Comparison of ENCODE assay signal across 9 cellular contexts in genomic region chr7:149753370-149754233, GRCh38. TPM values are rescaled to one million over a fixed set of nuclear protein-coding genes. Genes with fewer than 3 reads are reported as not detected.
DNase-seq lines count a peak whose midpoint lies in the region; FAIRE-seq and TF ChIP-seq lines count a peak whose summit lies in the region.
"Had no signal": no experiment of that assay in that cellular context is flagged by ENCODE, and none has a peak within 500 bp of the region (broad histone marks: within the 10 kb centered on the region; RNA-seq: fewer than 3 reads in every experiment).

No MANE protein-coding gene starts in this region.

- no peak overlapping the region for H2AFZ ChIP-seq in endothelial cell of umbilical vein (ENCODE audit: low read depth, low read length)
- H2AFZ ChIP-seq in parathyroid adenoma = no peak overlapping the region

- DNase-seq in ELR (ENCODE audit: low read depth) (peak; percentile 43), NCI-H460 (ENCODE audit: extremely low read depth, low read depth) (peak; percentile 54), endothelial cell of umbilical vein (ENCODE audit: low read depth, low spot score) (peak; percentile 55), dedifferentiated amniotic fluid mesenchymal stem cell (ENCODE audit: extremely low spot score) (no peak), GM12891 (ENCODE audit: insufficient read length, low spot score) (no peak)
- DNase-seq in activated CD4-positive, CD25-positive, alpha-beta regulatory T cell (lab: John Stamatoyannopoulos, UW) = no peak
- no peak for DNase-seq in CD4-positive, alpha-beta memory T cell

- H3K4me3 Mint-ChIP-seq in CD4-positive, alpha-beta memory T cell = peak overlapping the region in 1 of 8 donors; percentile 22

- dilution Hi-C loops in endothelial cell of umbilical vein (cut with MboI; ENCODE audit: extremely low pct_ligation_motif_present, low sequenced_read_pairs) = no loop called here

- CTCF ChIA-PET in endothelial cell of umbilical vein (lab: Charles Lee) = interaction anchor here (0.6 to 4.6 kb wide), 4 partner anchors 12 to 475 kb away, joined by 3 to 34 read pairs (median 18); no protein-coding TSS in a partner anchor
- CTCF ChIA-PET in CD4-positive, alpha-beta memory T cell (lab: Charles Lee; ENCODE audit: partially characterized antibody) = interaction anchor here (0.8 kb wide), 1 partner anchor 11 kb away, joined by 3 read pairs; no protein-coding TSS in a partner anchor

- FAIRE-seq in endothelial cell of umbilical vein (lab: Jason Lieb, UNC) (peak; percentile 80), GM12891 (lab: Jason Lieb, UNC) (no peak)

- H3K9ac ChIP-seq in endothelial cell of umbilical vein (replicated peaks; ENCODE audit: extremely low read depth, insufficient read depth, low read length) (no peak overlapping the region), parathyroid adenoma (no peak overlapping the region)

- H3K27me3 Mint-ChIP-seq in CD4-positive, alpha-beta memory T cell = no peaks in the 10 kb centered on the region

- POLR2A ChIA-PET in endothelial cell of umbilical vein (lab: Charles Lee) = no interaction called here
- POLR2A ChIA-PET in CD4-positive, alpha-beta memory T cell (lab: Charles Lee; ENCODE audit: partially characterized antibody) = no interaction called here

- H3K27me3 ChIP-seq in endothelial cell of umbilical vein (ENCODE audit: control insufficient read depth in 2 of 2, insufficient read depth in 2 of 2, low read length in 2 of 2) (peaks cover 0 to 2% of the 10 kb centered on the region in 2 experiments), parathyroid adenoma (ENCODE audit: control insufficient read depth, insufficient read depth, low read length) (no peaks in the 10 kb centered on the region)
- no peaks in the 10 kb centered on the region for H3K27me3 ChIP-seq in CD4-positive, alpha-beta memory T cell (ENCODE audit: insufficient read depth, low read length)

- H3K79me2 ChIP-seq in endothelial cell of umbilical vein (ENCODE audit: control insufficient read depth, insufficient read depth, low read length) = no peaks in the 10 kb centered on the region
- H3K79me2 ChIP-seq in parathyroid adenoma = no peaks in the 10 kb centered on the region

- no TSS peak for BruUV-seq in endothelial cell of umbilical vein (replicated peaks; lab: Mats Ljungman, UMichigan)

- H3K9me1 ChIP-seq in endothelial cell of umbilical vein (replicated peaks; ENCODE audit: control insufficient read depth, extremely low read depth, insufficient read depth, low read length) = no peaks in the 10 kb centered on the region

- H4K20me1 ChIP-seq in endothelial cell of umbilical vein (replicated peaks; ENCODE audit: control insufficient read depth, extremely low read depth, insufficient read depth, low read length) = no peaks in the 10 kb centered on the region

- H3K27ac Mint-ChIP-seq in CD4-positive, alpha-beta memory T cell = peak overlapping the region in 1 of 7 donors; percentile 48

- H3K9me3 ChIP-seq in endothelial cell of umbilical vein (replicated peaks; ENCODE audit: control insufficient read depth, insufficient read depth, low read length) = no peaks in the 10 kb centered on the region
- no peaks in the 10 kb centered on the region for H3K9me3 ChIP-seq in parathyroid adenoma (ENCODE audit: control insufficient read depth, low read length)
- no peaks in the 10 kb centered on the region for H3K9me3 ChIP-seq in CD4-positive, alpha-beta memory T cell (ENCODE audit: control insufficient read depth in 1 of 2, low read length in 2 of 2)

- H3K27ac ChIP-seq in endothelial cell of umbilical vein (ENCODE audit: insufficient read depth, low read depth, low read length) (no peak overlapping the region), parathyroid adenoma (no peak overlapping the region)
- H3K27ac ChIP-seq in CD4-positive, alpha-beta memory T cell (ENCODE audit: low read depth, low read length) = no peak overlapping the region
- H3K27ac ChIP-seq: HL-60 had no signal

- intact Hi-C loops in endothelial cell of umbilical vein (cut with micrococcal nuclease) = loop anchor here (1.0 kb wide), 2 partner anchors 37 to 84 kb away; no protein-coding TSS in a partner anchor
- intact Hi-C loops in CD4-positive, alpha-beta memory T cell (cut with micrococcal nuclease) = no loop called here

- no peak for TF ChIP-seq POLR2A in endothelial cell of umbilical vein (IDR thresholded peaks at IDR 0.05; ENCODE audit: low read depth, low read length)
- no peak for TF ChIP-seq POLR2A in GM12891 (IDR thresholded peaks at IDR 0.05; ENCODE audit: low read depth, low read length)

- no peaks in the 10 kb centered on the region for H3K4me1 Mint-ChIP-seq in CD4-positive, alpha-beta memory T cell

- H3K4me2 ChIP-seq in endothelial cell of umbilical vein (ENCODE audit: insufficient read depth, low read length) (no peak overlapping the region), parathyroid adenoma (ENCODE audit: low read length) (no peak overlapping the region)

- H3K4me3 ChIP-seq in endothelial cell of umbilical vein (replicated peaks in 1 of 3; ENCODE audit: insufficient read depth in 1 of 3, low read depth in 1 of 3, low read length in 3 of 3) (no peak overlapping the region), parathyroid adenoma (ENCODE audit: low read depth, low read length) (no peak overlapping the region)
- H3K4me3 ChIP-seq in CD4-positive, alpha-beta memory T cell (ENCODE audit: low read length in 2 of 2) = no peak overlapping the region

- peaks cover 0 to 8% (median under 1%) of the 10 kb centered on the region in 8 donors for H3K9me3 Mint-ChIP-seq in CD4-positive, alpha-beta memory T cell

- H3K4me1 ChIP-seq in endothelial cell of umbilical vein (ENCODE audit: control insufficient read depth, extremely low read depth, insufficient read depth, low read length) (no peaks in the 10 kb centered on the region), parathyroid adenoma (no peaks in the 10 kb centered on the region)
- H3K4me1 ChIP-seq in CD4-positive, alpha-beta memory T cell (ENCODE audit: insufficient read depth, low read length) = no peaks in the 10 kb centered on the region

- H3K36me3 ChIP-seq in endothelial cell of umbilical vein (ENCODE audit: control insufficient read depth in 2 of 2, extremely low read depth in 1 of 2, insufficient read depth in 2 of 2, low read length in 2 of 2) (no peaks in the 10 kb centered on the region), parathyroid adenoma (ENCODE audit: control insufficient read depth, insufficient read depth, low read length) (no peaks in the 10 kb centered on the region)
- H3K36me3 ChIP-seq in CD4-positive, alpha-beta memory T cell (ENCODE audit: insufficient read depth, low read length) = no peaks in the 10 kb centered on the region

- TF ChIP-seq CTCF in endothelial cell of umbilical vein (IDR thresholded peaks at IDR 0.05; ENCODE audit: extremely low read depth in 1 of 2, insufficient read depth in 1 of 2, low read depth in 1 of 2, low read length in 2 of 2) (peak; percentile 60 to 72), parathyroid adenoma (IDR thresholded peaks at IDR 0.05) (peak; percentile 49)

- no peaks in the 10 kb centered on the region for H3K36me3 Mint-ChIP-seq in CD4-positive, alpha-beta memory T cell

TF ChIP-seq in endothelial cell of umbilical vein, 7 proteins besides CTCF, POLR2A, EP300 and RAD21:
- TF ChIP-seq GATA2 (IDR thresholded peaks at IDR 0.05; ENCODE audit: insufficient read depth, insufficient read length, low read depth, low read length) = no peak
- no peak for TF ChIP-seq MAX (IDR thresholded peaks at IDR 0.05; ENCODE audit: insufficient read depth, insufficient read length)
- TF ChIP-seq POLR2AphosphoS5 (IDR thresholded peaks at IDR 0.05; ENCODE audit: insufficient read depth, low read depth, low read length) = no peak
- no peak for TF ChIP-seq EZH2 (IDR thresholded peaks at IDR 0.05; ENCODE audit: borderline replicate concordance, low read depth, low read length, severe bottlenecking)
- TF ChIP-seq MYC (IDR thresholded peaks at IDR 0.05; ENCODE audit: low read depth, low read length) = no peak
- TF ChIP-seq FOS (IDR thresholded peaks at IDR 0.05; ENCODE audit: borderline replicate concordance, insufficient read depth, low read length) = no peak
- TF ChIP-seq JUN (IDR thresholded peaks at IDR 0.05; ENCODE audit: borderline replicate concordance, insufficient read depth, insufficient read length, low read depth) = no peak

TF ChIP-seq in GM12891, 5 proteins besides CTCF, POLR2A, EP300 and RAD21:
- TF ChIP-seq POLR2AphosphoS5 (IDR thresholded peaks at IDR 0.05; ENCODE audit: low read depth, low read length) = no peak

RNA-seq across cellular contexts. Expression of gene ZNF467, which starts 19.8 kb away (rescaled TPM):
- total RNA-seq in NCI-H460 (2014; rRNA removed; shearing (Covaris generic)) = 3.3 TPM in 2 replicates
- polyA plus RNA-seq in NCI-H460 (2014; cell fraction: nucleus; rRNA removed) = 3.7 and 6.5 TPM in 2 replicates
- 6.5 and 8.9 TPM in 2 replicates for total RNA-seq in endothelial cell of umbilical vein
- polyA plus RNA-seq in endothelial cell of umbilical vein = 4.2 and 4.7 TPM in 2 replicates
- polyA plus RNA-seq in endothelial cell of umbilical vein (2011; cell fraction: cytosol; rRNA removed) = 3.2 and 4.0 TPM in 2 replicates
- 8.3 and 9.4 TPM in 2 replicates for polyA plus RNA-seq in endothelial cell of umbilical vein (2011; cell fraction: nucleus; rRNA removed)
- polyA plus RNA-seq in endothelial cell of umbilical vein (2012) = 1.5 and 4.6 TPM in 2 replicates
- polyA minus RNA-seq in endothelial cell of umbilical vein = 1.4 and 1.5 TPM in 2 replicates
- not detected for polyA minus RNA-seq in endothelial cell of umbilical vein (2011; cell fraction: cytosol; rRNA and poly(A)+ RNA removed)
- 0.82 and 2.0 TPM in 2 replicates for polyA minus RNA-seq in endothelial cell of umbilical vein (2011; cell fraction: nucleus; rRNA and poly(A)+ RNA removed)
- 0.26 TPM for polyA plus RNA-seq in GM12891 (2012; ENCODE audit: low read depth, missing spikeins)
- total RNA-seq in CD4-positive, alpha-beta memory T cell = 1 to 10 TPM; 2.3 to 2.7 TPM
- polyA plus RNA-seq in CD4-positive, alpha-beta memory T cell = 1 to 10 TPM; 1.2 to 3.9 TPM

Comparison
In these comparisons a context has a peak if more than half of its experiments do, and no peak if none do; other contexts are left out.
1. DNase-seq: peak in ELR (single experiment), NCI-H460 (single experiment) and endothelial cell of umbilical vein (single experiment); none in activated CD4-positive, CD25-positive, alpha-beta regulatory T cell (0 of 4), dedifferentiated amniotic fluid mesenchymal stem cell (single experiment), GM12891 (single experiment) and CD4-positive, alpha-beta memory T cell (0 of 5).